ENCODE assay signal across 16 cellular contexts in genomic region chrX:10071451-10072163, GRCh38.
DNase-seq lines count a peak whose midpoint lies in the region; ATAC-seq and TF ChIP-seq lines count a peak whose summit lies in the region.
"Had no signal": no experiment of that assay in that cellular context is flagged by ENCODE, and none has a peak within 500 bp of the region (broad histone marks: within the 10 kb centered on the region; RNA-seq: fewer than 3 reads in every experiment).

No MANE protein-coding gene starts in this region.

- intact Hi-C loops in activated T-helper 1 cell treated with anti-CD3 and anti-CD28 coated beads, Interleukin-12 subunit alpha, Interleukin-12 subunit beta, Interleukin-2, Interleukin-4 antibody, amounts not matched to agents 30 ng/mL and 10 ng/mL and 1 ng/mL, durations not matched to agents 14 hours and 24 hours and 36 hours (cut with micrococcal nuclease) = no loop called here
- intact Hi-C loops in naive thymus-derived CD4-positive, alpha-beta T cell (cut with micrococcal nuclease) = loop anchor here in 1 of 2 donors (2.0 kb wide), 1 partner anchor 57 kb away; no protein-coding TSS in a partner anchor
- intact Hi-C loops in esophagus squamous epithelium (cut with DNase I) = no loop called here

- no peak for ATAC-seq in naive thymus-derived CD4-positive, alpha-beta T cell
- ATAC-seq in GM19395 (IDR thresholded peaks at IDR 0.05; ENCODE audit: unreplicated experiment) = no peak

- no peaks in the 10 kb centered on the region for H3K9me3 ChIP-seq in naive thymus-derived CD4-positive, alpha-beta T cell (ENCODE audit: control insufficient read depth in 2 of 3, low read length in 3 of 3)
- no peaks in the 10 kb centered on the region for H3K9me3 ChIP-seq in esophagus squamous epithelium
- H3K9me3 ChIP-seq: sigmoid colon had no signal

- H3K4me1 ChIP-seq in naive thymus-derived CD4-positive, alpha-beta T cell (ENCODE audit: control insufficient read depth in 2 of 2, insufficient read depth in 2 of 2, low read length in 2 of 2) = peaks cover 0 to 17% of the 10 kb centered on the region in 2 donors
- peaks cover 3 to 36% (median 4%) of the 10 kb centered on the region in 3 donors for H3K4me1 ChIP-seq in esophagus squamous epithelium
- H3K4me1 ChIP-seq: neural progenitor cell had no signal

- no peaks in the 10 kb centered on the region for H3K9me3 Mint-ChIP-seq in activated T-helper 1 cell treated with anti-CD3 and anti-CD28 coated beads, Interleukin-12 subunit alpha, Interleukin-12 subunit beta, Interleukin-2, Interleukin-4 antibody, amounts not matched to agents 30 ng/mL and 10 ng/mL and 1 ng/mL, durations not matched to agents 14 hours and 24 hours and 36 hours
- H3K9me3 Mint-ChIP-seq in naive thymus-derived CD4-positive, alpha-beta T cell = peaks cover 0 to 2% (median 0%) of the 10 kb centered on the region in 11 donors
- H3K9me3 Mint-ChIP-seq: CD8-positive, alpha-beta memory T cell; dendritic cell treated with granulocyte-macrophage colony-stimulating factor and Interleukin-4, amounts not matched to agents 40 ng/mL and 50 ng/mL, for 4 days; neural progenitor cell had no signal

- no peaks in the 10 kb centered on the region for H3K27me3 Mint-ChIP-seq in activated T-helper 1 cell treated with anti-CD3 and anti-CD28 coated beads, Interleukin-12 subunit alpha, Interleukin-12 subunit beta, Interleukin-2, Interleukin-4 antibody, amounts not matched to agents 30 ng/mL and 10 ng/mL and 1 ng/mL, durations not matched to agents 14 hours and 24 hours and 36 hours (ENCODE audit: insufficient read depth)
- no peaks in the 10 kb centered on the region for H3K27me3 Mint-ChIP-seq in naive thymus-derived CD4-positive, alpha-beta T cell
- H3K27me3 Mint-ChIP-seq: dendritic cell treated with granulocyte-macrophage colony-stimulating factor and Interleukin-4, amounts not matched to agents 40 ng/mL and 50 ng/mL, for 4 days had no signal

- TF ChIP-seq CTCF in esophagus squamous epithelium (IDR thresholded peaks at IDR 0.05) = no peak

- H3K4me1 Mint-ChIP-seq in activated T-helper 1 cell treated with anti-CD3 and anti-CD28 coated beads, Interleukin-12 subunit alpha, Interleukin-12 subunit beta, Interleukin-2, Interleukin-4 antibody, amounts not matched to agents 30 ng/mL and 10 ng/mL and 1 ng/mL, durations not matched to agents 14 hours and 24 hours and 36 hours (ENCODE audit: low read depth) = peaks cover 9% of the 10 kb centered on the region
- peaks cover 4 to 23% (median 16%) of the 10 kb centered on the region in 7 donors for H3K4me1 Mint-ChIP-seq in naive thymus-derived CD4-positive, alpha-beta T cell
- H3K4me1 Mint-ChIP-seq: neural progenitor cell had no signal

- H3K27me3 ChIP-seq in naive thymus-derived CD4-positive, alpha-beta T cell (ENCODE audit: control insufficient read depth in 2 of 2, insufficient read depth in 2 of 2, low read length in 2 of 2) = no peaks in the 10 kb centered on the region
- no peaks in the 10 kb centered on the region for H3K27me3 ChIP-seq in esophagus squamous epithelium
- H3K27me3 ChIP-seq: neural progenitor cell, sigmoid colon had no signal

- peaks cover 15% of the 10 kb centered on the region for H3K36me3 Mint-ChIP-seq in activated T-helper 1 cell treated with anti-CD3 and anti-CD28 coated beads, Interleukin-12 subunit alpha, Interleukin-12 subunit beta, Interleukin-2, Interleukin-4 antibody, amounts not matched to agents 30 ng/mL and 10 ng/mL and 1 ng/mL, durations not matched to agents 14 hours and 24 hours and 36 hours (ENCODE audit: low read depth)
- H3K36me3 Mint-ChIP-seq in naive thymus-derived CD4-positive, alpha-beta T cell = peaks cover under 1 to 9% (median 5%) of the 10 kb centered on the region in 5 donors

- no peak for TF ChIP-seq POLR2A in esophagus squamous epithelium (IDR thresholded peaks at IDR 0.05)

- H3K4me3 Mint-ChIP-seq in activated T-helper 1 cell treated with anti-CD3 and anti-CD28 coated beads, Interleukin-12 subunit alpha, Interleukin-12 subunit beta, Interleukin-2, Interleukin-4 antibody, amounts not matched to agents 30 ng/mL and 10 ng/mL and 1 ng/mL, durations not matched to agents 14 hours and 24 hours and 36 hours = no peak overlapping the region
- peak overlapping the region in 4 of 10 donors; percentile 41 to 55 (median 48) for H3K4me3 Mint-ChIP-seq in naive thymus-derived CD4-positive, alpha-beta T cell
- H3K4me3 Mint-ChIP-seq: CD8-positive, alpha-beta memory T cell; dendritic cell treated with granulocyte-macrophage colony-stimulating factor and Interleukin-4, amounts not matched to agents 40 ng/mL and 50 ng/mL, for 4 days; neural progenitor cell had no signal

- DNase-seq in G401 (ENCODE audit: low spot score) (peak; percentile 89), NCI-H2081 (lab: John Stamatoyannopoulos, UW) (peak; percentile 58 to 83), GDM1 (lab: John Stamatoyannopoulos, UW) (no peak), esophagus squamous epithelium (lab: John Stamatoyannopoulos, UW) (no peak)
- no peak for DNase-seq in activated T-helper 1 cell treated with anti-CD3 and anti-CD28 coated beads, Interleukin-12 subunit alpha, Interleukin-12 subunit beta, Interleukin-2, Interleukin-4 antibody, amounts not matched to agents 30 ng/mL and 10 ng/mL and 1 ng/mL, durations not matched to agents 14 hours and 24 hours and 36 hours (ENCODE audit: low spot score)
- DNase-seq in naive thymus-derived CD4-positive, alpha-beta T cell = no peak
- DNase-seq: activated CD4-positive, alpha-beta T cell treated with anti-CD3 and anti-CD28 coated beads for 1 hour; activated T-cell treated with anti-CD3 and anti-CD28 coated beads for 4 hours; amniotic stem cell; CD8-positive, alpha-beta memory T cell; mammary epithelial cell; MV-4-11; sigmoid colon had no signal

- CTCF ChIA-PET in naive thymus-derived CD4-positive, alpha-beta T cell (lab: Charles Lee) = interaction anchor here (0.7 to 1.3 kb wide), 2 partner anchors 15 to 39 kb away, joined by 5 read pairs; no protein-coding TSS in a partner anchor

- H3K36me3 ChIP-seq in naive thymus-derived CD4-positive, alpha-beta T cell (ENCODE audit: control insufficient read depth in 2 of 3, insufficient read depth in 3 of 3, low read length in 3 of 3) = no peaks in the 10 kb centered on the region
- peaks cover 0 to 38% (median 0%) of the 10 kb centered on the region in 3 donors for H3K36me3 ChIP-seq in esophagus squamous epithelium
- H3K36me3 ChIP-seq: neural progenitor cell had no signal

- POLR2A ChIA-PET in naive thymus-derived CD4-positive, alpha-beta T cell (lab: Charles Lee) = interaction anchor here (1.0 kb wide), 1 partner anchor 41 kb away, joined by 4 read pairs; no protein-coding TSS in a partner anchor

- H3K27ac ChIP-seq in naive thymus-derived CD4-positive, alpha-beta T cell (ENCODE audit: low read depth, low read length) = no peak overlapping the region
- H3K27ac ChIP-seq in esophagus squamous epithelium = no peak overlapping the region
- H3K27ac ChIP-seq: neural progenitor cell, sigmoid colon had no signal

- peak overlapping the region; percentile 34 for H3K27ac Mint-ChIP-seq in activated T-helper 1 cell treated with anti-CD3 and anti-CD28 coated beads, Interleukin-12 subunit alpha, Interleukin-12 subunit beta, Interleukin-2, Interleukin-4 antibody, amounts not matched to agents 30 ng/mL and 10 ng/mL and 1 ng/mL, durations not matched to agents 14 hours and 24 hours and 36 hours
- H3K27ac Mint-ChIP-seq in naive thymus-derived CD4-positive, alpha-beta T cell = peak overlapping the region in 5 of 9 donors; percentile 31 to 67 (median 54)
- H3K27ac Mint-ChIP-seq: CD8-positive, alpha-beta memory T cell; dendritic cell treated with granulocyte-macrophage colony-stimulating factor and Interleukin-4, amounts not matched to agents 40 ng/mL and 50 ng/mL, for 4 days; neural progenitor cell had no signal

- in situ Hi-C loops in G401 (cut with HindIII; ENCODE audit: low sequenced_read_pairs) = no loop called here

- 73 to 84% methylated on average over 4 to 7 of the region's 7 CpGs for WGBS in esophagus squamous epithelium, 2 donors

- no peak overlapping the region for H3K4me3 ChIP-seq in naive thymus-derived CD4-positive, alpha-beta T cell (ENCODE audit: low read length)
- no peak overlapping the region for H3K4me3 ChIP-seq in esophagus squamous epithelium
- H3K4me3 ChIP-seq: neural progenitor cell, sigmoid colon had no signal

Comparison
In these comparisons a context has a peak if more than half of its experiments do, and no peak if none do; other contexts are left out.
1. DNase-seq: peak in G401 (single experiment) and NCI-H2081 (2 of 2); none in activated T-helper 1 cell treated with anti-CD3 and anti-CD28 coated beads, Interleukin-12 subunit alpha, Interleukin-12 subunit beta, Interleukin-2, Interleukin-4 antibody, amounts not matched to agents 30 ng/mL and 10 ng/mL and 1 ng/mL, durations not matched to agents 14 hours and 24 hours and 36 hours (single experiment), naive thymus-derived CD4-positive, alpha-beta T cell (0 of 9), GDM1 (single experiment) and esophagus squamous epithelium (single experiment).